21 cellular contexts compared by ENCODE assay signal in the genomic region with DNA sequence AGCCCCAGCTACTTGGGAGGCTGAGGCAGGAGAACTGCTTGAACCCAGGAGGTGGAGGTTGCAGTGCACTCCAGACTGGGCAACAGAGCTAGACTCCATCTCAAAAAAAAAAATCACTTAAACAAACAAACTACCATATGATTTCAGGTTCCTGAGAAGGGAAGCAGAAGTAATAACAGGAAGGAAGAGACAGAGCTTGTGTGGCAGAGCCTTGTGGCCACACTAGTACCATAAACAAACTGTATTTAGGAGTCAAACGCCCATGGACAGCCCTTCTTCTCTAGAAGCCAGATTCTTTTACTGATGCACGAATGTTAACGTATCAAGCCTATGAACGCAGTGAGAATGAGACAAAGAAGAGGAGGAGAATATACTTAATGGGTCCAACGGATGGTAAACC. TPM values are rescaled to one million over a fixed set of nuclear protein-coding genes. Genes with fewer than 3 reads are reported as not detected.
DNase-seq lines count a peak whose midpoint lies in the region; ATAC-seq and TF ChIP-seq lines count a peak whose summit lies in the region.
"Had no signal": no experiment of that assay in that cellular context is flagged by ENCODE, and none has a peak within 500 bp of the region (broad histone marks: within the 10 kb centered on the region; RNA-seq: fewer than 3 reads in every experiment).

No MANE protein-coding gene starts in this region.

- H3K27me3 ChIP-seq in CD8-positive, alpha-beta T cell (ENCODE audit: insufficient read depth, low read length) = no peaks in the 10 kb centered on the region
- H3K27me3 ChIP-seq: brain microvascular endothelial cell, foreskin keratinocyte, sigmoid colon had no signal

- peak overlapping the region; percentile 43 for H3K27ac Mint-ChIP-seq in CD8-positive, alpha-beta T cell
- peak overlapping the region; percentile 63 for H3K27ac Mint-ChIP-seq in memory B cell
- H3K27ac Mint-ChIP-seq: activated CD8-positive, alpha-beta T cell treated with anti-CD3 and anti-CD28 coated beads, Interleukin-2, amount 10 ng/mL, durations not matched to agents 7 days and 5 days; activated naive CD8-positive, alpha-beta T cell had no signal

- peaks cover 15% of the 10 kb centered on the region for H3K4me1 ChIP-seq in CD8-positive, alpha-beta T cell (ENCODE audit: insufficient read depth, low read length)
- H3K4me1 ChIP-seq: foreskin keratinocyte had no signal

- CTCF ChIA-PET in CD8-positive, alpha-beta T cell (lab: Charles Lee) = interaction anchor here (1.2 kb wide), 1 partner anchor 47 kb away, joined by 3 read pairs; no protein-coding TSS in a partner anchor

- H3K4me3 ChIP-seq in CD8-positive, alpha-beta T cell (ENCODE audit: low read depth, low read length) = no peak overlapping the region
- H3K4me3 ChIP-seq: sigmoid colon had no signal

- POLR2A ChIA-PET in CD8-positive, alpha-beta T cell (lab: Charles Lee) = no interaction called here

- peaks cover 17% of the 10 kb centered on the region for H3K36me3 ChIP-seq in CD8-positive, alpha-beta T cell (ENCODE audit: insufficient read depth, low read length)
- H3K36me3 ChIP-seq: brain microvascular endothelial cell had no signal

- ATAC-seq in CD8-positive, alpha-beta T cell = no peak
- peak; percentile 80 for ATAC-seq in memory B cell (ENCODE audit: low read depth)
- ATAC-seq in GM19351 (IDR thresholded peaks at IDR 0.05; ENCODE audit: unreplicated experiment) = no peak
- no peak for ATAC-seq in GM19023 (IDR thresholded peaks at IDR 0.05; ENCODE audit: unreplicated experiment)
- ATAC-seq: activated CD8-positive, alpha-beta T cell treated with anti-CD3 and anti-CD28 coated beads, Interleukin-2, amount 10 ng/mL, durations not matched to agents 7 days and 5 days; activated T-cell treated with anti-CD3 and anti-CD28 coated beads, Interleukin-2, amount 50 U/mL, for 4 hours; foreskin keratinocyte; Panc1 had no signal

- H3K4me3 Mint-ChIP-seq in CD8-positive, alpha-beta T cell = no peak overlapping the region
- H3K4me3 Mint-ChIP-seq in memory B cell = peak overlapping the region; percentile 53
- H3K4me3 Mint-ChIP-seq: activated CD8-positive, alpha-beta T cell treated with anti-CD3 and anti-CD28 coated beads, Interleukin-2, amount 10 ng/mL, durations not matched to agents 7 days and 5 days; activated naive CD8-positive, alpha-beta T cell; activated T-cell treated with anti-CD3 and anti-CD28 coated beads, Interleukin-2, amount 50 U/mL, for 4 hours had no signal

- peaks cover 74% of the 10 kb centered on the region for H3K36me3 Mint-ChIP-seq in CD8-positive, alpha-beta T cell
- peaks cover 35% of the 10 kb centered on the region for H3K36me3 Mint-ChIP-seq in memory B cell

- DNase-seq in AML-193 (lab: John Stamatoyannopoulos, UW) = peak; percentile 33 to 58
- no peak for DNase-seq in CD8-positive, alpha-beta T cell
- DNase-seq in SKM-1 (lab: John Stamatoyannopoulos, UW; ENCODE audit: unreplicated experiment) = peak; percentile 22
- no peak for DNase-seq in memory B cell (ENCODE audit: low spot score in 2 of 2)
- no peak for DNase-seq in head of caudate nucleus
- DNase-seq in NCI-H146 (lab: John Stamatoyannopoulos, UW) = no peak
- DNase-seq: activated CD8-positive, alpha-beta T cell treated with anti-CD3 and anti-CD28 coated beads, Interleukin-2, amount 10 ng/mL, durations not matched to agents 7 days and 5 days; activated T-cell treated with anti-CD3 and anti-CD28 coated beads, Interleukin-2, amount 50 U/mL, for 4 hours; brain microvascular endothelial cell; cortex of kidney; foreskin keratinocyte; HCEC 1CT; NCI-H2171; occipital lobe; sigmoid colon; SW 1271 had no signal

- H3K27me3 Mint-ChIP-seq in CD8-positive, alpha-beta T cell (ENCODE audit: low read depth) = no peaks in the 10 kb centered on the region
- H3K27me3 Mint-ChIP-seq in memory B cell = no peaks in the 10 kb centered on the region
- H3K27me3 Mint-ChIP-seq: activated naive CD8-positive, alpha-beta T cell had no signal

- TF ChIP-seq CTCF in CD8-positive, alpha-beta T cell (IDR thresholded peaks at IDR 0.05) = no peak

- no peaks in the 10 kb centered on the region for H3K9me3 Mint-ChIP-seq in CD8-positive, alpha-beta T cell
- H3K9me3 Mint-ChIP-seq in memory B cell = no peaks in the 10 kb centered on the region
- H3K9me3 Mint-ChIP-seq: activated T-cell treated with anti-CD3 and anti-CD28 coated beads, Interleukin-2, amount 50 U/mL, for 4 hours had no signal

- intact Hi-C loops in CD8-positive, alpha-beta T cell (cut with DNase I, micrococcal nuclease) = no loop called here
- intact Hi-C loops in head of caudate nucleus (cut with DNase I) = no loop called here

- no peak overlapping the region for H3K27ac ChIP-seq in CD8-positive, alpha-beta T cell (ENCODE audit: low read depth, low read length)
- H3K27ac ChIP-seq: brain microvascular endothelial cell, foreskin keratinocyte, sigmoid colon, VCaP had no signal

- no peaks in the 10 kb centered on the region for H3K9me3 ChIP-seq in CD8-positive, alpha-beta T cell (ENCODE audit: low read length)
- H3K9me3 ChIP-seq: sigmoid colon had no signal

- H3K4me1 Mint-ChIP-seq in CD8-positive, alpha-beta T cell (ENCODE audit: low read depth) = peaks cover 67% of the 10 kb centered on the region
- peaks cover 48% of the 10 kb centered on the region for H3K4me1 Mint-ChIP-seq in memory B cell

RNA-seq across cellular contexts. Expression of gene MTMR10, which starts 12.0 kb away (rescaled TPM):
- total RNA-seq in CD8-positive, alpha-beta T cell = 10 to 100 TPM; 54.7 to 56.4 TPM

Comparison
In these comparisons a context has a peak if more than half of its experiments do, and no peak if none do; other contexts are left out.
1. DNase-seq: peak in AML-193 (2 of 2) and SKM-1 (single experiment); none in CD8-positive, alpha-beta T cell (0 of 7), memory B cell (0 of 2), head of caudate nucleus (0 of 42) and NCI-H146 (single experiment).